ENCODE assay signal across 18 cellular contexts in genomic region chr15:65904301-65904700, GRCh38.
"Had no signal": no experiment of that assay in that cellular context is flagged by ENCODE, and none has a peak within 500 bp of the region (broad histone marks: within the 10 kb centered on the region; RNA-seq: fewer than 3 reads in every experiment).

No MANE protein-coding gene starts in this region.

- ATAC-seq: activated CD8-positive, alpha-beta T cell treated with anti-CD3 and anti-CD28 coated beads for 36 hours; body of pancreas; foreskin keratinocyte; left colon; natural killer cell treated with Interleukin-12 subunit alpha and Interleukin-12 subunit beta and Interleukin-15 and Interleukin-18, amount 100 ng/mL, for 72 hours; sciatic nerve had no signal

- H3K27me3 Mint-ChIP-seq: activated CD8-positive, alpha-beta T cell treated with anti-CD3 and anti-CD28 coated beads for 36 hours; dendritic cell treated with granulocyte-macrophage colony-stimulating factor and Interleukin-4, amounts not matched to agents 40 ng/mL and 50 ng/mL, for 4 days; natural killer cell treated with Interleukin-12 subunit alpha and Interleukin-12 subunit beta and Interleukin-15 and Interleukin-18, amount 100 ng/mL, for 72 hours had no signal

- H3K27ac ChIP-seq: foreskin keratinocyte, spleen, testis had no signal

- H3K27ac Mint-ChIP-seq: activated CD8-positive, alpha-beta T cell treated with anti-CD3 and anti-CD28 coated beads for 36 hours; activated T-helper 1 cell treated with anti-CD3 and anti-CD28 coated beads, Interleukin-12 subunit alpha, Interleukin-12 subunit beta, Interleukin-2, Interleukin-4 antibody, amounts not matched to agents 30 ng/mL and 10 ng/mL and 1 ng/mL, durations not matched to agents 14 hours and 24 hours and 36 hours; T-helper 1 cell treated with Interleukin-12 subunit alpha and Interleukin-12 subunit beta and Interleukin-4 antibody, amounts not matched to agents 30 μg/mL and 1 μg/mL, for 36 hours had no signal

- H3K4me3 Mint-ChIP-seq: activated CD8-positive, alpha-beta T cell treated with anti-CD3 and anti-CD28 coated beads for 36 hours; activated T-helper 1 cell treated with anti-CD3 and anti-CD28 coated beads, Interleukin-12 subunit alpha, Interleukin-12 subunit beta, Interleukin-2, Interleukin-4 antibody, amounts not matched to agents 30 ng/mL and 10 ng/mL and 1 ng/mL, durations not matched to agents 14 hours and 24 hours and 36 hours; dendritic cell treated with granulocyte-macrophage colony-stimulating factor and Interleukin-4, amounts not matched to agents 40 ng/mL and 50 ng/mL, for 4 days; natural killer cell treated with Interleukin-12 subunit alpha and Interleukin-12 subunit beta and Interleukin-15 and Interleukin-18, amount 100 ng/mL, for 72 hours; T-helper 1 cell treated with Interleukin-12 subunit alpha and Interleukin-12 subunit beta and Interleukin-4 antibody, amounts not matched to agents 30 μg/mL and 1 μg/mL, for 36 hours had no signal

- H3K4me3 ChIP-seq: body of pancreas, spleen, testis had no signal

- H3K9me3 Mint-ChIP-seq: activated CD8-positive, alpha-beta T cell treated with anti-CD3 and anti-CD28 coated beads for 36 hours; activated T-helper 1 cell treated with anti-CD3 and anti-CD28 coated beads, Interleukin-12 subunit alpha, Interleukin-12 subunit beta, Interleukin-2, Interleukin-4 antibody, amounts not matched to agents 30 ng/mL and 10 ng/mL and 1 ng/mL, durations not matched to agents 14 hours and 24 hours and 36 hours; dendritic cell treated with granulocyte-macrophage colony-stimulating factor and Interleukin-4, amounts not matched to agents 40 ng/mL and 50 ng/mL, for 4 days; natural killer cell treated with Interleukin-12 subunit alpha and Interleukin-12 subunit beta and Interleukin-15 and Interleukin-18, amount 100 ng/mL, for 72 hours; T-helper 1 cell treated with Interleukin-12 subunit alpha and Interleukin-12 subunit beta and Interleukin-4 antibody, amounts not matched to agents 30 μg/mL and 1 μg/mL, for 36 hours had no signal

- DNase-seq: activated CD4-positive, alpha-beta T cell treated with anti-CD3 and anti-CD28 coated beads for 4 hours; activated CD8-positive, alpha-beta memory T cell treated with anti-CD3 and anti-CD28 coated beads, Interleukin-2, amount 50 U/mL, for 4 hours; activated CD8-positive, alpha-beta T cell treated with anti-CD3 and anti-CD28 coated beads for 36 hours; activated naive CD4-positive, alpha-beta T cell treated with anti-CD3 and anti-CD28 coated beads, Interleukin-2, amount 50 U/mL, for 16 hours; amniotic stem cell; body of pancreas; foreskin keratinocyte; left colon; occipital lobe; spleen; stimulated activated CD4-positive, alpha-beta T cell treated with anti-CD3 and anti-CD28 coated beads, Interleukin-1b, Interleukin-23, amount 100 ng/mL, for 48 hours; stimulated activated naive CD4-positive, alpha-beta T cell treated with Interleukin-2 at 50 U/mL for 16 hours; testis had no signal

- H3K9me3 ChIP-seq: body of pancreas, spleen, testis had no signal

- H3K27me3 ChIP-seq: body of pancreas, foreskin keratinocyte, spleen, testis had no signal

- H3K36me3 Mint-ChIP-seq: natural killer cell treated with Interleukin-12 subunit alpha and Interleukin-12 subunit beta and Interleukin-15 and Interleukin-18, amount 100 ng/mL, for 72 hours had no signal
